Comparison of ENCODE assay signal across 8 cellular contexts in genomic region chr9:78236511-78236950, GRCh38. TPM values are rescaled to one million over a fixed set of nuclear protein-coding genes. Genes with fewer than 3 reads are reported as not detected.
DNase-seq lines count a peak whose midpoint lies in the region; ATAC-seq and TF ChIP-seq lines count a peak whose summit lies in the region.

No MANE protein-coding gene starts in this region.

- H3K27me3 Mint-ChIP-seq in memory B cell = no peaks in the 10 kb centered on the region

- H3K27ac Mint-ChIP-seq in memory B cell = peak overlapping the region; percentile 89

- peak overlapping the region; percentile 97 for H3K4me3 Mint-ChIP-seq in memory B cell

- peak; percentile 21 for DNase-seq in NCI-H1694 treated with DMSO at 0.1 percent for 48 hours (lab: John Stamatoyannopoulos, UW)
- DNase-seq in NCI-H1694 (lab: John Stamatoyannopoulos, UW) = no peak
- peak; percentile 34 for DNase-seq in NCI-H2227 treated with DMSO at 0.1 percent for 48 hours (lab: John Stamatoyannopoulos, UW)
- DNase-seq in cerebellar cortex (ENCODE audit: low spot score) = peak; percentile 45
- DNase-seq in memory B cell (ENCODE audit: low spot score in 2 of 2) = no peak
- DNase-seq in vagina (ENCODE audit: extremely low spot score in 2 of 2) = no peak
- no peak for DNase-seq in SIG-M5 (lab: John Stamatoyannopoulos, UW)

- intact Hi-C loops in vagina (cut with DNase I) = no loop called here

- H3K9me3 ChIP-seq in vagina = no peaks in the 10 kb centered on the region

- peaks cover 20% of the 10 kb centered on the region for H3K4me1 Mint-ChIP-seq in memory B cell

- peaks cover 9% of the 10 kb centered on the region for H3K36me3 Mint-ChIP-seq in memory B cell

- no peak for TF ChIP-seq CTCF in vagina (IDR thresholded peaks at IDR 0.05)

- peak overlapping the region; percentile 71 for H3K27ac ChIP-seq in vagina

- ATAC-seq in HG02571 (IDR thresholded peaks at IDR 0.05; ENCODE audit: unreplicated experiment) = peak; percentile 23
- no peak for ATAC-seq in memory B cell (ENCODE audit: low read depth)

- H3K27me3 ChIP-seq in vagina = no peaks in the 10 kb centered on the region

- no peak for TF ChIP-seq POLR2A in vagina (IDR thresholded peaks at IDR 0.05)

- H3K9me3 Mint-ChIP-seq in memory B cell = no peaks in the 10 kb centered on the region

- peak overlapping the region; percentile 79 to 87 for H3K4me3 ChIP-seq in vagina

- H3K36me3 ChIP-seq in vagina = no peaks in the 10 kb centered on the region

- H3K4me1 ChIP-seq in vagina = peaks cover 13% of the 10 kb centered on the region

RNA-seq across cellular contexts. Expression of gene CEP78, which starts 0.7 kb away (rescaled TPM):
- 9.3 TPM for total RNA-seq in vagina

Comparison
In these comparisons a context has a peak if more than half of its experiments do, and no peak if none do; other contexts are left out.
1. DNase-seq: peak in NCI-H1694 treated with DMSO at 0.1 percent for 48 hours (single experiment), NCI-H2227 treated with DMSO at 0.1 percent for 48 hours (single experiment) and cerebellar cortex (single experiment); none in NCI-H1694 (single experiment), memory B cell (0 of 2), vagina (0 of 2) and SIG-M5 (single experiment).